In the genomic region with DNA sequence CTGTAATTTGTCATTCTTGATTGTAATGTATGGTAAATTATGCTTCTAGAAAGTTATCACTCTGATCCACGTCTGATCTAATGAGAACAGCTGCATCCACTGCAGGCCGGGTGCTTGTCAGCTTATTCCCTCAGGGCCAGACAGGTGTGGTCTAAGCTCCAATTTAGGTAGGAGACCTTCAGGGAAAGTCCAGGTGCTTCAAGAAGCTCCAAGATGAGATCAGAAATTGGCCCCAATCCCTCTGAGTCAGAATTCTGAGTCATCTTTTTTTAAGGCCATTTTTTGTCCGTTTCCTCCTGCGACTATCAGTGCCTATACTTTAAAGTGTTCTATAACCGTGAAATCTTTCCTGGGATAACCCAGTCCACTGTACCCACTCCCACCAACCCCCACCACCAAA, we compare ENCODE assay signal across 12 cellular contexts.
DNase-seq lines count a peak whose midpoint lies in the region; ATAC-seq and TF ChIP-seq lines count a peak whose summit lies in the region.
"Had no signal": no experiment of that assay in that cellular context is flagged by ENCODE, and none has a peak within 500 bp of the region (broad histone marks: within the 10 kb centered on the region; RNA-seq: fewer than 3 reads in every experiment).

No MANE protein-coding gene starts in this region.

- H3K4me3 Mint-ChIP-seq in effector memory CD8-positive, alpha-beta T cell, result no peak overlapping the region

- no peak for DNase-seq in left ventricle myocardium inferior
- DNase-seq in heart left ventricle, result no peak
- DNase-seq in body of pancreas, result peak in 1 of 4 donors; percentile 14
- peak; percentile 87 for DNase-seq in kidney epithelial cell (ENCODE audit: low read depth)
- no peak for DNase-seq in vagina (ENCODE audit: extremely low spot score in 2 of 2)
- no peak for DNase-seq in HEK293T (ENCODE audit: extremely low spot score)
- DNase-seq in activated T-cell treated with anti-CD3 and anti-CD28 coated beads, Interleukin-2, amount 50 U/mL, for 1 hour, result no peak
- DNase-seq in effector memory CD8-positive, alpha-beta T cell, result no peak
- DNase-seq: activated naive CD4-positive, alpha-beta T cell treated with anti-CD3 and anti-CD28 coated beads, Interleukin-2, amount 50 U/mL, for 16 hours; NCI-H1694 had no signal

- H3K4me1 ChIP-seq in left ventricle myocardium inferior, result peaks cover 57% of the 10 kb centered on the region
- H3K4me1 ChIP-seq in heart left ventricle, result peaks cover 0 to 59% (median 39%) of the 10 kb centered on the region in 12 donors
- no peaks in the 10 kb centered on the region for H3K4me1 ChIP-seq in body of pancreas
- peaks cover 30% of the 10 kb centered on the region for H3K4me1 ChIP-seq in vagina

- H3K36me3 ChIP-seq in left ventricle myocardium inferior (no peaks in the 10 kb centered on the region), heart left ventricle (no peaks in the 10 kb centered on the region), body of pancreas (replicated peaks in 1 of 2; ENCODE audit: insufficient read depth in 1 of 2, low read depth in 2 of 2) (no peaks in the 10 kb centered on the region), kidney epithelial cell (ENCODE audit: control insufficient read depth, insufficient read depth, low read length) (no peaks in the 10 kb centered on the region), vagina (no peaks in the 10 kb centered on the region)

- no peak overlapping the region for H3K27ac Mint-ChIP-seq in effector memory CD8-positive, alpha-beta T cell

- H3K36me3 Mint-ChIP-seq in effector memory CD8-positive, alpha-beta T cell (ENCODE audit: insufficient read depth), result no peaks in the 10 kb centered on the region

- no peaks in the 10 kb centered on the region for H3K27me3 ChIP-seq in left ventricle myocardium inferior (ENCODE audit: low read depth)
- no peaks in the 10 kb centered on the region for H3K27me3 ChIP-seq in heart left ventricle
- no peaks in the 10 kb centered on the region for H3K27me3 ChIP-seq in body of pancreas
- no peaks in the 10 kb centered on the region for H3K27me3 ChIP-seq in kidney epithelial cell (ENCODE audit: control insufficient read depth, insufficient read depth, low read length)
- no peaks in the 10 kb centered on the region for H3K27me3 ChIP-seq in vagina

- H3K27ac ChIP-seq in left ventricle myocardium inferior (replicated peaks) (peak overlapping the region; percentile 65), heart left ventricle (peak overlapping the region in 4 of 12 donors; percentile 31 to 58 (median 56)), body of pancreas (no peak overlapping the region), vagina (peak overlapping the region; percentile 76)
- H3K27ac ChIP-seq: HL-60 had no signal

- no peak for TF ChIP-seq POLR2A in heart left ventricle (IDR thresholded peaks at IDR 0.05)
- no peak for TF ChIP-seq POLR2A in body of pancreas (IDR thresholded peaks at IDR 0.05)
- no peak for TF ChIP-seq POLR2A in vagina (IDR thresholded peaks at IDR 0.05)

- H3K9me3 Mint-ChIP-seq in effector memory CD8-positive, alpha-beta T cell, result no peaks in the 10 kb centered on the region

- POLR2A ChIA-PET in HEK293T (lab: Yijun Ruan, JAX), result interaction anchor here (0.9 to 1.8 kb wide), 2 partner anchors 42 to 421 kb away, joined by 3 to 4 read pairs; partner anchors contain the start of gene CBR4

- no peaks in the 10 kb centered on the region for H3K9me3 ChIP-seq in left ventricle myocardium inferior (replicated peaks)
- no peaks in the 10 kb centered on the region for H3K9me3 ChIP-seq in heart left ventricle
- no peaks in the 10 kb centered on the region for H3K9me3 ChIP-seq in body of pancreas
- H3K9me3 ChIP-seq in vagina, result no peaks in the 10 kb centered on the region

- 47 to 60% (median 53%) methylated on average over 5 of the region's 5 CpGs for WGBS in heart left ventricle, 4 donors
- 54 to 64% methylated on average over 5 of the region's 5 CpGs for WGBS in body of pancreas, 2 donors

- ATAC-seq in heart left ventricle (no peak), body of pancreas (peak; percentile 63)
- ATAC-seq in effector memory CD8-positive, alpha-beta T cell (replicated peaks), result no peak
- ATAC-seq: sciatic nerve had no signal

- no peaks in the 10 kb centered on the region for H3K4me1 Mint-ChIP-seq in effector memory CD8-positive, alpha-beta T cell (ENCODE audit: low read depth in 2 of 2)

- H3K27me3 Mint-ChIP-seq in effector memory CD8-positive, alpha-beta T cell, result peaks cover 56 to 60% of the 10 kb centered on the region in 2 donors

- H3K4me3 ChIP-seq in left ventricle myocardium inferior, result no peak overlapping the region
- no peak overlapping the region for H3K4me3 ChIP-seq in heart left ventricle
- no peak overlapping the region for H3K4me3 ChIP-seq in body of pancreas
- no peak overlapping the region for H3K4me3 ChIP-seq in kidney epithelial cell (ENCODE audit: low read depth, low read length)
- no peak overlapping the region for H3K4me3 ChIP-seq in vagina

- intact Hi-C loops in left ventricle myocardium inferior (cut with micrococcal nuclease), result loop anchor here (10.0 kb wide), 2 partner anchors 106 to 326 kb away; no protein-coding TSS in a partner anchor
- intact Hi-C loops in heart left ventricle (cut with DNase I), result loop anchor here (5.0 to 10.0 kb wide), 9 partner anchors 43 to 328 kb away; no protein-coding TSS in a partner anchor
- intact Hi-C loops in body of pancreas (cut with DNase I), result no loop called here
- intact Hi-C loops in vagina (cut with DNase I), result loop anchor here (5.0 kb wide), 2 partner anchors 123 to 328 kb away; no protein-coding TSS in a partner anchor

- CTCF ChIA-PET in HEK293T (lab: Yijun Ruan, JAX), result interaction anchor here (0.8 to 0.9 kb wide), 2 partner anchors 36 to 334 kb away, joined by 3 read pairs; no protein-coding TSS in a partner anchor

- TF ChIP-seq CTCF in left ventricle myocardium inferior (IDR thresholded peaks at IDR 0.05; ENCODE audit: borderline replicate concordance) (no peak), heart left ventricle (IDR thresholded peaks at IDR 0.05) (no peak), body of pancreas (IDR thresholded peaks at IDR 0.05) (no peak), kidney epithelial cell (IDR thresholded peaks at IDR 0.05; ENCODE audit: insufficient read depth, low read length, poor library complexity, severe bottlenecking) (no peak), vagina (IDR thresholded peaks at IDR 0.05) (no peak)

TF ChIP-seq in HEK293T, 16 proteins besides CTCF, POLR2A, EP300 and RAD21:
- TF ChIP-seq HDGF (IDR thresholded peaks at IDR 0.05; ENCODE audit: borderline replicate concordance), result no peak
- TF ChIP-seq FOXK2 (IDR thresholded peaks at IDR 0.05), result no peak
- no peak for TF ChIP-seq PKNOX1 (IDR thresholded peaks at IDR 0.05)
- no peak for TF ChIP-seq NFRKB (IDR thresholded peaks at IDR 0.05)
- TF ChIP-seq L3MBTL2 (conservative IDR thresholded peaks at IDR 0.05), result no peak
- TF ChIP-seq BHLHE40 (IDR thresholded peaks at IDR 0.05; ENCODE audit: borderline replicate concordance), result no peak
- no peak for TF ChIP-seq SUZ12 (IDR thresholded peaks at IDR 0.05)
- no peak for TF ChIP-seq FOXM1 (IDR thresholded peaks at IDR 0.05; ENCODE audit: borderline replicate concordance)
- TF ChIP-seq ELF4 (IDR thresholded peaks at IDR 0.05), result no peak
- no peak for TF ChIP-seq CTBP1 (IDR thresholded peaks at IDR 0.05; ENCODE audit: borderline replicate concordance)
- no peak for TF ChIP-seq LEF1 (IDR thresholded peaks at IDR 0.05; ENCODE audit: borderline replicate concordance)
- no peak for TF ChIP-seq TARDBP (IDR thresholded peaks at IDR 0.05)
- no peak for TF ChIP-seq ZNF384 (IDR thresholded peaks at IDR 0.05)
- no peak for TF ChIP-seq FOXA1 (IDR thresholded peaks at IDR 0.05)
- TF ChIP-seq SP1 (IDR thresholded peaks at IDR 0.05), result no peak
- no peak for TF ChIP-seq ARNT (IDR thresholded peaks at IDR 0.05)

Comparison
In these comparisons a context has a peak if more than half of its experiments do, and no peak if none do; other contexts are left out.
1. H3K27ac ChIP-seq: peak in left ventricle myocardium inferior (single experiment) and vagina (single experiment); none in body of pancreas (0 of 4).